9 cellular contexts compared by ENCODE assay signal in the genomic region with DNA sequence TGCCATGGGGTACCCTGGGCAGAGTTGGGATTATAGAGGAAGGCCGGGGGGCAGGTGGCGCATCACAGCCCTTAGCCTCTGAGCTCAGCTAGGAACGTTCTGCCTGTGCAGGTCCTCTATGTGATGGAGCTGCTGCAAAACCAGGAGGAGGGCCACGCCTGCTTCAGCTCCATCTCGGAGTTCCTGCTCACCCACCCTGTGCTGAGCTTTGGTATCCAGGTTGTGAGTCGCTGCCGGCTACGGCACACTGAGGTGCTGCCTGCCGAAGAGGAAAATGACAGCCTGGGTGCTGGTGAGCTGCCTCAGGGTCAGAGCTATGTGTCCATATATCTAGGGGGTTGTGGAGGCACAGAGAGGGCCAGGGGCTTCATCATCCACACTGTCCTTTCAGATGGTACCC. TPM values are rescaled to one million over a fixed set of nuclear protein-coding genes. Genes with fewer than 3 reads are reported as not detected.
"Had no signal": no experiment of that assay in that cellular context is flagged by ENCODE, and none has a peak within 500 bp of the region (broad histone marks: within the 10 kb centered on the region; RNA-seq: fewer than 3 reads in every experiment).

No MANE protein-coding gene starts in this region.

- H3K4me3 Mint-ChIP-seq: GM23338, HFFc6 had no signal

- H3K27ac ChIP-seq: HL-60 had no signal

- H3K27ac Mint-ChIP-seq: GM23338, HFFc6 had no signal

- H3K9me3 Mint-ChIP-seq: GM23338, H9, HFFc6 had no signal

- DNase-seq: H9, HCEC 1CT, HFFc6, KG1 had no signal

- H3K4me3 ChIP-seq: GM23338, K562 had no signal

- ATAC-seq: GM23338, HepG2, K562 had no signal

RNA-seq across cellular contexts. Expression of gene NRN1L, which starts 5.8 kb away (rescaled TPM):
- total RNA-seq: HT1080 had no signal
